Comparison of ENCODE assay signal across 8 cellular contexts in genomic region chr12:15590180-15590826, GRCh38.
DNase-seq lines count a peak whose midpoint lies in the region; ATAC-seq and TF ChIP-seq lines count a peak whose summit lies in the region.

No MANE protein-coding gene starts in this region.

- H3K4me1 ChIP-seq in BE2C (no peaks in the 10 kb centered on the region), left lung (peaks cover 0 to 10% of the 10 kb centered on the region in 2 donors)

- DNase-seq in BE2C (peak; percentile 40), NCI-H226 (peak; percentile 46), dedifferentiated amniotic fluid mesenchymal stem cell (ENCODE audit: extremely low spot score) (peak; percentile 74), left lung (peak; percentile 35 to 57)
- peak; percentile 9 for DNase-seq in activated CD4-positive, CD25-positive, alpha-beta regulatory T cell treated with anti-CD3 and anti-CD28 coated beads, Interleukin-2, amount 50 U/mL, for 16 hours (ENCODE audit: low read depth, low spot score)
- peak; percentile 56 for DNase-seq in stimulated activated CD4-positive, alpha-beta T cell treated with anti-CD3 and anti-CD28 coated beads, Interleukin-4, amount 100 ng/mL, for 24 hours

- H3K27me3 ChIP-seq in BE2C (no peaks in the 10 kb centered on the region), left lung (no peaks in the 10 kb centered on the region)

- H3K9me3 ChIP-seq in BE2C (no peaks in the 10 kb centered on the region), left lung (no peaks in the 10 kb centered on the region)

- ATAC-seq in GM19043 (IDR thresholded peaks at IDR 0.05; ENCODE audit: low read depth, unreplicated experiment) (peak; percentile 89), HG03280 (IDR thresholded peaks at IDR 0.05; ENCODE audit: unreplicated experiment) (peak; percentile 92), left lung (peak; percentile 99)

- H3K36me3 ChIP-seq in BE2C (peaks cover 8% of the 10 kb centered on the region), left lung (no peaks in the 10 kb centered on the region)

- TF ChIP-seq CTCF in BE2C (IDR thresholded peaks at IDR 0.05; ENCODE audit: low read depth, low read length) (peak; percentile 94), left lung (IDR thresholded peaks at IDR 0.05) (peak; percentile 79 to 87)

- intact Hi-C loops in left lung (cut with DNase I) = loop anchor here (2.0 to 10.0 kb wide), 2 partner anchors 264 to 266 kb away; no protein-coding TSS in a partner anchor

- H3K4me3 ChIP-seq in BE2C (ENCODE audit: low read depth, low read length) (no peak overlapping the region), left lung (no peak overlapping the region)

- no peak overlapping the region for H3K27ac ChIP-seq in left lung

Comparison
In these comparisons a context has a peak if more than half of its experiments do, and no peak if none do; other contexts are left out.
1. DNase-seq: peak in every context shown above with its lines; median percentile 74 in dedifferentiated amniotic fluid mesenchymal stem cell; 56 in stimulated activated CD4-positive, alpha-beta T cell treated with anti-CD3 and anti-CD28 coated beads, Interleukin-4, amount 100 ng/mL, for 24 hours; 46 in NCI-H226; 46 in left lung; 40 in BE2C; 9 in activated CD4-positive, CD25-positive, alpha-beta regulatory T cell treated with anti-CD3 and anti-CD28 coated beads, Interleukin-2, amount 50 U/mL, for 16 hours.